In the genomic region with DNA sequence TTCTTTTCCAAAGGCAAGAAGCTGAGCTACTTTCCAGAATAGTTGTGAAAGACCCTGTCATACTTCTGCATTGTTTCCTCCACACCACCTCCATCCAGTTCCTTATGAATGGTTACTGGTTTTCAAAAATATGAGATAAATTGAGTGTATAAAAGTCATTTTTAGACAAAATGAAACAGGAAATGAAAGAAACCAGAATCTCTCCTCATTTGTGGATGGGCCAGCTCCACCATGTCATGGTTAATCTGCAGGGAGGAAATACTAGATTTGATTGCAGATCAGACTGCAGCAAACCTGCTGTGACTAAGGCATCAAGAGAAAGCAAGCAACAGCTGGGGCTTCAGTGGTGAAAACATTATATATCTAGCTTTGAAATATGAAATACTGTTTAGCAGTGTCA, we compare ENCODE assay signal across 14 cellular contexts. TPM values are rescaled to one million over a fixed set of nuclear protein-coding genes. Genes with fewer than 3 reads are reported as not detected.
DNase-seq lines count a peak whose midpoint lies in the region; ATAC-seq and TF ChIP-seq lines count a peak whose summit lies in the region.
"Had no signal": no experiment of that assay in that cellular context is flagged by ENCODE, and none has a peak within 500 bp of the region (broad histone marks: within the 10 kb centered on the region; RNA-seq: fewer than 3 reads in every experiment).

No MANE protein-coding gene starts in this region.

- H3K9me3 ChIP-seq in BLaER1 = no peaks in the 10 kb centered on the region
- H3K9me3 ChIP-seq: heart left ventricle had no signal

- H3K4me2 ChIP-seq in BLaER1 = peak overlapping the region; percentile 67

- no peaks in the 10 kb centered on the region; the same call in 1 of the 2 replicates for H4K20me1 ChIP-seq in BLaER1

- H3K4me3 ChIP-seq in BLaER1 = no peak overlapping the region; the same call in none of the 2 replicates
- H3K4me3 ChIP-seq in lower leg skin (ENCODE audit: low read depth, poor library complexity, severe bottlenecking) = no peak overlapping the region
- no peak overlapping the region for H3K4me3 ChIP-seq in foreskin fibroblast (ENCODE audit: low read depth in 1 of 2, low read length in 2 of 2)
- H3K4me3 ChIP-seq: heart left ventricle had no signal

- TF ChIP-seq POLR2A in lower leg skin (IDR thresholded peaks at IDR 0.05) = no peak

- peak; percentile 17 for ATAC-seq in GM19035 (IDR thresholded peaks at IDR 0.05; ENCODE audit: unreplicated experiment)
- ATAC-seq in HG02759 (IDR thresholded peaks at IDR 0.05; ENCODE audit: unreplicated experiment) = peak; percentile 30
- peak; percentile 32 for ATAC-seq in HG03521 (IDR thresholded peaks at IDR 0.05; ENCODE audit: unreplicated experiment)
- ATAC-seq: heart left ventricle had no signal

- H3K36me3 ChIP-seq in BLaER1 = no peaks in the 10 kb centered on the region
- H3K36me3 ChIP-seq: heart left ventricle had no signal

- intact Hi-C loops in lower leg skin (cut with DNase I; ENCODE audit: low total_unique reads) = no loop called here

- peak overlapping the region; percentile 79 for H3K27ac ChIP-seq in BLaER1
- H3K27ac ChIP-seq: heart left ventricle had no signal

- H3K27me3 ChIP-seq in BLaER1 = peaks cover 69% of the 10 kb centered on the region

- no peak for DNase-seq in lower leg skin (ENCODE audit: low spot score in 2 of 2)
- no peak for DNase-seq in activated gamma-delta T cell treated with Interleukin-2 at 50 U/mL for 16 hours
- DNase-seq in foreskin fibroblast = no peak
- no peak for DNase-seq in NCI-H748 treated with DMSO at 0.1 percent for 48 hours (lab: John Stamatoyannopoulos, UW)
- DNase-seq: activated CD4-positive, alpha-beta T cell treated with anti-CD3 and anti-CD28 coated beads, Interleukin-2, amount 10 ng/mL, durations not matched to agents 7 days and 5 days; cortex of kidney; heart left ventricle; NCI-H1930; retina had no signal

- H3K4me1 ChIP-seq in BLaER1 = peaks cover 43% of the 10 kb centered on the region
- H3K4me1 ChIP-seq: heart left ventricle had no signal

- H3K9ac ChIP-seq in BLaER1 = peak overlapping the region; percentile 43; the same call in 1 of the 2 replicates

- TF ChIP-seq CTCF in lower leg skin (IDR thresholded peaks at IDR 0.05) (no peak), foreskin fibroblast (IDR thresholded peaks at IDR 0.05; ENCODE audit: low read depth, low read length) (no peak)

RNA-seq across cellular contexts. Expression of a gene that starts 23.8 kb away (rescaled TPM):
- total RNA-seq in lower leg skin = not detected
- total RNA-seq: activated CD4-positive, alpha-beta T cell treated with anti-CD3 and anti-CD28 coated beads, Interleukin-2, amount 10 ng/mL, durations not matched to agents 7 days and 5 days; heart left ventricle; mesenteric fat pad had no signal
